Comparison of ENCODE assay signal across 20 cellular contexts in the genomic region with DNA sequence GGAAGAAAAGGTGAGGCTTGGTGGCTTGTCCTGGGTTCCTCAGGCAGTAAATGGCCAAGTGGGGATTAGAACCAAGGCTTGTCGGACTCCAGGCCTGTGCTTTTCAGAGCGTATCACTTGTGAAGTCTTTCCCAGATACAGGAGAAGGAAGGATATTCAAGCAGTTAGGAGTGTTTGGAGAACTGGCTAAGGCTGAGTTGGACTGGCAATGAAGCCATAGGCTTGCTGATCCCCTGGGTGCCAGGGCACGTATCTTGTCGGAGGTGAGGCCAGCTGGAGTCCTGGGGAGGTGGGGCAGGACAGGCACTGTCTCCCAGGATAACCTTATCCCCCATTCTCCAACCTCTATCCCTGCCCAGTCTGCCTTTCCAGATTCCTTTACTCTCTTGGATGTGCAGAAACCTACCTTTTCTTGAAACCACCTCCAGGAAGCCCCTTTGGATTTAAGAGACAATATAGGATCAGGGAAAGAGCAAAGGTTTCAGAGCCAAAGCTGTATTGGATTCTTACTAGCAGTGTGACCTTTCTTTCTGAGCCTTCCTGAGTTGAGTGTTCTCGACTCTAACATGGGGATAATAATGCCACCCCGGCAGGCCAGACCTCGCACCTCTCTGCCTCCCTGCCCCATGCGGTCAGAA. TPM values are rescaled to one million over a fixed set of nuclear protein-coding genes. Genes with fewer than 3 reads are reported as not detected.
"Had no signal": no experiment of that assay in that cellular context is flagged by ENCODE, and none has a peak within 500 bp of the region (broad histone marks: within the 10 kb centered on the region; RNA-seq: fewer than 3 reads in every experiment).

No MANE protein-coding gene starts in this region.

- H3K27me3 ChIP-seq: esophagus squamous epithelium, gastroesophageal sphincter, heart left ventricle, ovary, stomach, suprapubic skin, tibial nerve, vagina had no signal

- H3K4me3 Mint-ChIP-seq: naive B cell, T-cell had no signal

- H3K27ac ChIP-seq: gastroesophageal sphincter, heart left ventricle, ovary, stomach, suprapubic skin, vagina, WERI-Rb-1 had no signal

- DNase-seq: activated CD4-positive, CD25-positive, alpha-beta regulatory T cell treated with anti-CD3 and anti-CD28 coated beads, Interleukin-2, amount 50 U/mL, for 72 hours; activated T-cell treated with anti-CD3 and anti-CD28 coated beads, Interleukin-2, amount 50 U/mL, for 1 hour; aorta; central memory CD4-positive, alpha-beta T cell; effector memory CD4-positive, alpha-beta T cell; esophagus squamous epithelium; left cardiac atrium; naive B cell; stimulated activated CD4-positive, alpha-beta T cell treated with anti-CD3 and anti-CD28 coated beads, Interleukin-4, amount 100 ng/mL, for 24 hours; stomach; T-cell; WERI-Rb-1 had no signal

- H3K4me1 Mint-ChIP-seq: T-cell had no signal

- H3K27me3 Mint-ChIP-seq: naive B cell, T-cell had no signal

- H3K36me3 Mint-ChIP-seq: activated naive CD4-positive, alpha-beta T cell treated with anti-CD3 and anti-CD28 coated beads, Interleukin-2, amount 50 U/mL, for 72 hours; naive B cell had no signal

- ATAC-seq: activated naive CD4-positive, alpha-beta T cell treated with anti-CD3 and anti-CD28 coated beads, Interleukin-2, amount 50 U/mL, for 72 hours; gastroesophageal sphincter; heart left ventricle; left cardiac atrium; right cardiac atrium; T-cell had no signal

- H3K4me3 ChIP-seq: esophagus squamous epithelium, gastroesophageal sphincter, heart left ventricle, ovary, stomach, suprapubic skin, tibial nerve, vagina had no signal

- H3K9me3 Mint-ChIP-seq: activated naive CD4-positive, alpha-beta T cell treated with anti-CD3 and anti-CD28 coated beads, Interleukin-2, amount 50 U/mL, for 72 hours; naive B cell; T-cell had no signal

- H3K9me3 ChIP-seq: esophagus squamous epithelium, gastroesophageal sphincter, heart left ventricle, ovary, stomach, suprapubic skin, tibial nerve, vagina had no signal

- H3K4me1 ChIP-seq: gastroesophageal sphincter, stomach, vagina had no signal

- H3K36me3 ChIP-seq: ovary, WERI-Rb-1 had no signal

RNA-seq across cellular contexts. Expression of a gene that starts 18.2 kb away (rescaled TPM):
- total RNA-seq: activated naive CD4-positive, alpha-beta T cell treated with anti-CD3 and anti-CD28 coated beads, Interleukin-2, amount 50 U/mL, for 72 hours; aorta; T-cell had no signal
- polyA plus RNA-seq: aorta had no signal
